ENCODE assay signal across 18 cellular contexts in the genomic region with DNA sequence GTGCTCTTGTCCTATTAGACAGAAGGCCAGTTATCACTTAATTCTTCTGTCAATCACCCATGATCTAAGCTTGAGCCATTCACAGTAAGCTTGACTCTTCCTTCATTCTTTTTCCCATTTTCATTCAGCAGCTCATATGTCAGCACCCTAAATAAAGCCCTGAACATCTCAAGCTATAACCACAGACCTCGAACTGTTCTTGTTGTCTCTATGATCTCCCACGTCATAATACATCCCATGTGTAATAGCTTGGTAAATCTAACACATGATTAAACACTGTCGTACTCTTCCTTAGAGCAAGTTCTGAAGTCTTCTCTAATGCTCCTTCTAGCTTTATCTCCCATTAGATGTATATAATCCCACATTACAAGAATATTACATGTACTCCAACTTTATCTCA. TPM values are rescaled to one million over a fixed set of nuclear protein-coding genes. Genes with fewer than 3 reads are reported as not detected.
DNase-seq lines count a peak whose midpoint lies in the region; ATAC-seq, FAIRE-seq and TF ChIP-seq lines count a peak whose summit lies in the region.
"Had no signal": no experiment of that assay in that cellular context is flagged by ENCODE, and none has a peak within 500 bp of the region (broad histone marks: within the 10 kb centered on the region; RNA-seq: fewer than 3 reads in every experiment).

No MANE protein-coding gene starts in this region.

- no peak for TF ChIP-seq RAD21 in HepG2 (CRISPR knock-in tag; IDR thresholded peaks at IDR 0.05)

- TF ChIP-seq CTCF in HepG2 (CRISPR knock-in tag; IDR thresholded peaks at IDR 0.05) (no peak), right lobe of liver (IDR thresholded peaks at IDR 0.05) (no peak), foreskin fibroblast (IDR thresholded peaks at IDR 0.05; ENCODE audit: low read depth, low read length) (no peak), type B pancreatic cell (conservative IDR thresholded peaks at IDR 0.05) (no peak)

- no peaks in the 10 kb centered on the region for H4K20me1 ChIP-seq in HepG2 (ENCODE audit: insufficient read depth, low read length)

- intact Hi-C loops in HepG2 (cut with micrococcal nuclease; ENCODE audit: unreplicated experiment): no loop called here
- intact Hi-C loops in right lobe of liver (cut with DNase I): no loop called here

- H2AFZ ChIP-seq in HepG2 (ENCODE audit: low read length): no peak overlapping the region

- POLR2A ChIA-PET in HepG2 (lab: Yijun Ruan, JAX): no interaction called here

- no peaks in the 10 kb centered on the region for H3K27me3 Mint-ChIP-seq in type B pancreatic cell
- H3K27me3 Mint-ChIP-seq: CD4-positive, alpha-beta T cell had no signal

- H3K9ac ChIP-seq in HepG2 (ENCODE audit: insufficient read depth, low read depth, low read length): no peak overlapping the region

- H3K4me1 ChIP-seq in HepG2 (ENCODE audit: insufficient read depth, low read length): no peaks in the 10 kb centered on the region
- no peaks in the 10 kb centered on the region for H3K4me1 ChIP-seq in right lobe of liver

- no peak overlapping the region for H3K4me2 ChIP-seq in HepG2 (ENCODE audit: low read depth, low read length)

- H3K4me3 ChIP-seq in HepG2 (replicated peaks in 1 of 3; ENCODE audit: insufficient read depth in 1 of 3, low read depth in 2 of 3, low read length in 3 of 3) (no peak overlapping the region), right lobe of liver (no peak overlapping the region), foreskin fibroblast (ENCODE audit: low read depth in 1 of 2, low read length in 2 of 2) (no peak overlapping the region)

- no peaks in the 10 kb centered on the region for H3K79me2 ChIP-seq in HepG2 (ENCODE audit: insufficient read depth, low read length)

- FAIRE-seq in HepG2 (lab: Jason Lieb, UNC): no peak
- FAIRE-seq: GM18507, H54 had no signal

- H3K36me3 Mint-ChIP-seq in type B pancreatic cell: no peaks in the 10 kb centered on the region

- H3K9me3 ChIP-seq in HepG2 (ENCODE audit: low read length) (no peaks in the 10 kb centered on the region), right lobe of liver (no peaks in the 10 kb centered on the region)

- no peak for TF ChIP-seq EP300 in HepG2 (IDR thresholded peaks at IDR 0.05; ENCODE audit: low read depth in 2 of 2, low read length in 2 of 2)
- TF ChIP-seq EP300 in HepG2 (CRISPR knock-in tag; IDR thresholded peaks at IDR 0.05; ENCODE audit: borderline replicate concordance): no peak

- no peak overlapping the region for H3K27ac ChIP-seq in HepG2 (ENCODE audit: extremely low read length, insufficient read depth, low read length)
- H3K27ac ChIP-seq in right lobe of liver: no peak overlapping the region
- H3K27ac ChIP-seq: 22Rv1 had no signal

- peak overlapping the region; percentile 27 for H3K27ac Mint-ChIP-seq in type B pancreatic cell
- H3K27ac Mint-ChIP-seq: CD4-positive, alpha-beta T cell had no signal

- H3K27me3 ChIP-seq in HepG2 (ENCODE audit: control insufficient read depth in 1 of 2, insufficient read depth in 2 of 2, low read length in 2 of 2) (no peaks in the 10 kb centered on the region; a peak in 1 of 5 replicates), right lobe of liver (no peaks in the 10 kb centered on the region)

- TF ChIP-seq POLR2A in HepG2 (IDR thresholded peaks at IDR 0.05; ENCODE audit: insufficient read depth in 1 of 2, low read depth in 2 of 2, low read length in 2 of 2) (no peak), right lobe of liver (IDR thresholded peaks at IDR 0.05) (no peak)

- H3K4me1 Mint-ChIP-seq in type B pancreatic cell (ENCODE audit: unreplicated experiment): peaks cover 4% of the 10 kb centered on the region

- no peak overlapping the region for H3K4me3 Mint-ChIP-seq in type B pancreatic cell
- H3K4me3 Mint-ChIP-seq: CD4-positive, alpha-beta T cell had no signal

- DNase-seq in HepG2 (ENCODE audit: low spot score) (no peak), right lobe of liver (no peak), brain pericyte (ENCODE audit: low read depth, low spot score) (peak; percentile 26), foreskin fibroblast (peak; percentile 13 to 15), type B pancreatic cell (ENCODE audit: extremely low spot score, unreplicated experiment) (no peak), GOT3 (lab: John Stamatoyannopoulos, UW) (no peak), NCI-H226 (no peak)
- DNase-seq: AML-193; C1 segment of cervical spinal cord; Calu3; CD4-positive, alpha-beta T cell; DMS 273 treated with DMSO at 0.1 percent for 48 hours had no signal

- in situ Hi-C loops in HepG2 (cut with HindIII; ENCODE audit: extremely low pct_ligation_motif_present, low pct_unique_long_range_greater_than_20kb): no loop called here

- H3K9me3 Mint-ChIP-seq in type B pancreatic cell: no peaks in the 10 kb centered on the region

- no TSS peak for BruUV-seq in HepG2 (replicated peaks; lab: Mats Ljungman, UMichigan)

- 13% methylated on average over 3 of the region's 3 CpGs for WGBS in HepG2 (ENCODE audit: low lambda C conversion rate)
- WGBS in right lobe of liver (ENCODE audit: insufficient coverage, low coverage, low lambda C conversion rate, missing lambda C conversion rate): 36% methylated on average over 3 of the region's 3 CpGs

- ATAC-seq in HepG2 (no peak), right lobe of liver (no peak), HG02870 (IDR thresholded peaks at IDR 0.05; ENCODE audit: unreplicated experiment) (no peak)
- ATAC-seq: HCT116 had no signal

- CTCF ChIA-PET in HepG2 (lab: Yijun Ruan, JAX; ENCODE audit: low intra/inter-chr PET ratio, low total read pairs): no interaction called here

- H3K36me3 ChIP-seq in HepG2 (replicated peaks in 1 of 2; ENCODE audit: control insufficient read depth in 1 of 2, insufficient read depth in 2 of 2, low read length in 2 of 2) (no peaks in the 10 kb centered on the region), right lobe of liver (no peaks in the 10 kb centered on the region)

TF ChIP-seq in HepG2, 621 proteins besides CTCF, POLR2A, EP300 and RAD21:
- TF ChIP-seq CREB1 (IDR thresholded peaks at IDR 0.05): peak; percentile 11; the same call in 1 of the 2 replicates
- TF ChIP-seq CREB1 (CRISPR knock-in tag; IDR thresholded peaks at IDR 0.05): no peak
- no peak for TF ChIP-seq ZNF546 (CRISPR knock-in tag; conservative IDR thresholded peaks at IDR 0.05)
- no peak for TF ChIP-seq THAP9 (CRISPR knock-in tag; IDR thresholded peaks at IDR 0.05; ENCODE audit: borderline replicate concordance)
- no peak for TF ChIP-seq NCOA5 (CRISPR knock-in tag; IDR thresholded peaks at IDR 0.05)

RNA-seq across cellular contexts. Expression of gene MUC15, which starts 14.4 kb away (rescaled TPM):
- total RNA-seq in HepG2 (2016; rRNA removed; fragmentation: Illumina TruSeq; extraction: Trizol): 2.8 and 4.5 TPM in 2 replicates
- 0.10 and 0.62 TPM in 2 replicates for total RNA-seq in HepG2 (2016; cell fraction: cytosol; rRNA removed; fragmentation: Illumina TruSeq; extraction: Trizol; ENCODE audit: low read depth)
- total RNA-seq in HepG2 (2016; cell fraction: insoluble cytoplasmic fraction; rRNA removed; fragmentation: Illumina TruSeq; extraction: Trizol): 2.2 and 4.0 TPM in 2 replicates
- total RNA-seq in HepG2 (2016; cell fraction: membrane; rRNA removed; fragmentation: Illumina TruSeq; extraction: Trizol): 1.0 and 1.1 TPM in 2 replicates
- total RNA-seq in HepG2 (2016; cell fraction: nucleus; rRNA removed; fragmentation: Illumina TruSeq; extraction: Trizol): 13.5 and 15.1 TPM in 2 replicates
- polyA plus RNA-seq in HepG2 (2011; rRNA removed): 18.0 and 21.6 TPM in 2 replicates
- polyA plus RNA-seq in HepG2 (2011; cell fraction: cytosol; rRNA removed): 1.7 and 3.5 TPM in 2 replicates
- polyA plus RNA-seq in HepG2 (2011; cell fraction: nucleus; rRNA removed): 42.9 and 67.4 TPM in 2 replicates
- polyA plus RNA-seq in HepG2 (2012): 8.5 and 8.7 TPM in 2 replicates
- polyA plus RNA-seq in HepG2 (2016; cell fraction: cytosol; fragmentation: Illumina TruSeq; extraction: Trizol; ENCODE audit: low read depth): 0.40 and 0.41 TPM in 2 replicates
- polyA plus RNA-seq in HepG2 (2016; cell fraction: insoluble cytoplasmic fraction; fragmentation: Illumina TruSeq; extraction: Trizol; ENCODE audit: low read depth): 4.4 and 5.0 TPM in 2 replicates
- 0.95 and 1.2 TPM in 2 replicates for polyA plus RNA-seq in HepG2 (2016; cell fraction: membrane; fragmentation: Illumina TruSeq; extraction: Trizol; ENCODE audit: low read depth)
- 48.3 and 53.6 TPM in 2 replicates for polyA plus RNA-seq in HepG2 (2016; cell fraction: nucleus; fragmentation: Illumina TruSeq; extraction: Trizol; ENCODE audit: insufficient read depth, low read depth)
- 3.2 TPM in 1 of 2 replicates, not detected in the other for polyA minus RNA-seq in HepG2 (2011; rRNA and poly(A)+ RNA removed; ENCODE audit: low replicate concordance)
- 1.2 and 1.8 TPM in 2 replicates for polyA minus RNA-seq in HepG2 (2011; cell fraction: cytosol; rRNA and poly(A)+ RNA removed)
- 19.6 and 26.0 TPM in 2 replicates for polyA minus RNA-seq in HepG2 (2011; cell fraction: nucleus; rRNA and poly(A)+ RNA removed)
- total RNA-seq in right lobe of liver: not detected
- total RNA-seq in type B pancreatic cell (ENCODE audit: low replicate concordance): 6.9 and 19.7 TPM in 2 replicates
- total RNA-seq: Calu3; CD4-positive, alpha-beta T cell; Daoy had no signal

Comparison
In these comparisons a context has a peak if more than half of its experiments do, and no peak if none do; other contexts are left out.
1. DNase-seq: peak in brain pericyte (single experiment) and foreskin fibroblast (2 of 2); none in HepG2 (single experiment), right lobe of liver (0 of 3), type B pancreatic cell (single experiment), GOT3 (single experiment) and NCI-H226 (single experiment).